ENCODE assay signal across 28 cellular contexts in the genomic region with DNA sequence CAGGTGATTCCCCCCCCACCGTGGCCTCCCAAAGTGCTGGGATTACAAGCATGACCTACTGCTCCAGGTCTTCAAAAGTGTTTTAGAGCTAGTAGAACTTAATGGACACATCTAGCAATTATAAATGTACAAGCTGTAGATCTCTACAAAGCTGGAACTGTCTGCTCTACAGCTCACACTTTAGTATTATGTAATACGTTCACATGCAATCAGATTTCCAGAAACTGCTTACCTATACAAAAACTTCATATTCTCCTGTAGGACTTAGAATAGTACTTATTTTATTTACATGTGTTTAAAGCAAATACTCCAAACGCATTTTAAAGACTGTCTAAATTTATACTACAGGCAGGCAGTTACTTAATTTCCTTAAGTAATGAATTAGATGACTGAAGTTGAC.
"Had no signal": no experiment of that assay in that cellular context is flagged by ENCODE, and none has a peak within 500 bp of the region (broad histone marks: within the 10 kb centered on the region; RNA-seq: fewer than 3 reads in every experiment).

No MANE protein-coding gene starts in this region.

- H3K4me3 ChIP-seq: ascending aorta, breast epithelium, cardiac muscle cell, colonic mucosa, esophagus squamous epithelium, gastroesophageal sphincter had no signal

- H3K36me3 ChIP-seq: ascending aorta, breast epithelium, cardiac muscle cell, colonic mucosa, esophagus squamous epithelium, gastroesophageal sphincter had no signal

- H3K9me3 ChIP-seq: ascending aorta, breast epithelium, colonic mucosa, esophagus squamous epithelium, gastroesophageal sphincter had no signal

- H3K27me3 ChIP-seq: ascending aorta, breast epithelium, cardiac muscle cell, colonic mucosa, esophagus squamous epithelium, gastroesophageal sphincter had no signal

- H3K4me1 ChIP-seq: ascending aorta, breast epithelium, colonic mucosa, esophagus squamous epithelium, gastroesophageal sphincter had no signal

- ATAC-seq: activated CD4-positive, alpha-beta T cell treated with anti-CD3 and anti-CD28 coated beads for 36 hours; activated CD8-positive, alpha-beta memory T cell treated with anti-CD3 and anti-CD28 coated beads, Interleukin-2, amount 10 ng/mL, durations not matched to agents 7 days and 5 days; activated CD8-positive, alpha-beta T cell treated with anti-CD3 and anti-CD28 coated beads, Interleukin-2, amount 10 ng/mL, durations not matched to agents 7 days and 5 days; activated naive CD4-positive, alpha-beta T cell treated with anti-CD3 and anti-CD28 coated beads, Interleukin-2, amount 50 U/mL, for 72 hours; activated T-cell treated with anti-CD3 and anti-CD28 coated beads, Interleukin-2, amount 50 U/mL, for 72 hours; gastroesophageal sphincter had no signal

- DNase-seq: activated CD4-positive, alpha-beta memory T cell treated with anti-CD3 and anti-CD28 coated beads for 36 hours; activated CD4-positive, alpha-beta T cell treated with anti-CD3 and anti-CD28 coated beads for 36 hours; activated CD4-positive, alpha-beta T cell treated with anti-CD3 and anti-CD28 coated beads, Interleukin-2, amount 10 ng/mL, durations not matched to agents 24 days and 14 days; activated CD4-positive, CD25-positive, alpha-beta regulatory T cell; activated CD4-positive, CD25-positive, alpha-beta regulatory T cell treated with anti-CD3 and anti-CD28 coated beads, Interleukin-2, amount 50 U/mL, for 72 hours; activated CD8-positive, alpha-beta memory T cell treated with anti-CD3 and anti-CD28 coated beads, Interleukin-2, amount 10 ng/mL, durations not matched to agents 7 days and 5 days; activated CD8-positive, alpha-beta memory T cell treated with anti-CD3 and anti-CD28 coated beads, Interleukin-2, amount 50 U/mL, for 48 hours; activated CD8-positive, alpha-beta T cell treated with anti-CD3 and anti-CD28 coated beads, Interleukin-2, amount 10 ng/mL, durations not matched to agents 7 days and 5 days; activated gamma-delta T cell; activated naive CD4-positive, alpha-beta T cell; activated naive CD4-positive, alpha-beta T cell treated with anti-CD3 and anti-CD28 coated beads, Interleukin-2, amount 10 ng/mL, durations not matched to agents 7 days and 5 days; activated naive CD8-positive, alpha-beta T cell treated with anti-CD3 and anti-CD28 coated beads, Interleukin-2, amount 10 ng/mL, durations not matched to agents 7 days and 5 days; activated T-cell treated with anti-CD3 and anti-CD28 coated beads for 4 hours; activated T-cell treated with anti-CD3 and anti-CD28 coated beads, Interleukin-2, amount 50 U/mL, for 24 hours; activated T-cell treated with anti-CD3 and anti-CD28 coated beads, Interleukin-2, amount 50 U/mL, for 72 hours; central memory CD4-positive, alpha-beta T cell; cerebellar nuclear complex; colonic mucosa; effector CD8-positive, alpha-beta T cell; esophagus squamous epithelium; foreskin melanocyte; T-helper 2 cell had no signal

- H3K27ac ChIP-seq: ascending aorta, breast epithelium, cardiac muscle cell, colonic mucosa, epithelial cell of prostate, esophagus squamous epithelium, gastroesophageal sphincter had no signal
